In genomic region chr12:112158461-112159145, GRCh38 we compare ENCODE assay signal across 8 cellular contexts. TPM values are rescaled to one million over a fixed set of nuclear protein-coding genes. Genes with fewer than 3 reads are reported as not detected.
A peak's percentile ranks its signal among the peaks of the same experiment; 100 is the strongest.
DNase-seq lines count a peak whose midpoint lies in the region; ATAC-seq and TF ChIP-seq lines count a peak whose summit lies in the region.
"Not testable (repeated sequence)": the region's sequence is repeated elsewhere in the genome, so short reads cannot be mapped to it uniquely, and the experiment has no call there.

No MANE protein-coding gene starts in this region.

- H3K4me3 ChIP-seq in CD4-positive, CD25-positive, alpha-beta regulatory T cell (ENCODE audit: low read depth, low read length), result peak overlapping the region; percentile 26

- H3K9me3 Mint-ChIP-seq in CD4-positive, CD25-positive, alpha-beta regulatory T cell, result peaks cover 6 to 50% (median 11%) of the 10 kb centered on the region in 7 donors
- H3K9me3 Mint-ChIP-seq in T-cell (peaks cover 19 to 39% (median 22%) of the 10 kb centered on the region in 3 donors), chondrocyte (ENCODE audit: low read depth) (peaks cover 19% of the 10 kb centered on the region)
- peaks cover 12 to 15% of the 10 kb centered on the region in 2 donors for H3K9me3 Mint-ChIP-seq in activated T-cell treated with anti-CD3 and anti-CD28 coated beads, Interleukin-2, amount 50 U/mL, for 72 hours
- H3K9me3 Mint-ChIP-seq in activated naive CD4-positive, alpha-beta T cell treated with anti-CD3 and anti-CD28 coated beads, Interleukin-2, amount 10 ng/mL, durations not matched to agents 7 days and 5 days, result peaks cover 38% of the 10 kb centered on the region
- H3K9me3 Mint-ChIP-seq in naive thymus-derived CD8-positive, alpha-beta T cell, result peaks cover 11 to 72% (median 32%) of the 10 kb centered on the region in 9 donors
- H3K9me3 Mint-ChIP-seq in stimulated activated naive CD8-positive, alpha-beta T cell treated with anti-CD3 and anti-CD28 coated beads, Interleukin-15, amount 100 ng/mL, for 72 hours, result peaks cover 22 to 28% of the 10 kb centered on the region in 2 donors

- ATAC-seq in CD4-positive, CD25-positive, alpha-beta regulatory T cell (ENCODE audit: low read depth in 2 of 2), result peak; percentile 63 to 72
- peak; percentile 78 to 93 (median 88) for ATAC-seq in T-cell (replicated peaks in 1 of 4)
- ATAC-seq in activated T-cell treated with anti-CD3 and anti-CD28 coated beads, Interleukin-2, amount 50 U/mL, for 72 hours (replicated peaks in 1 of 2), result peak; percentile 36 to 50
- peak; percentile 85 to 86 for ATAC-seq in naive thymus-derived CD8-positive, alpha-beta T cell
- peak; percentile 76 for ATAC-seq in stimulated activated naive CD8-positive, alpha-beta T cell treated with anti-CD3 and anti-CD28 coated beads, Interleukin-15, amount 100 ng/mL, for 72 hours

- peaks cover 3 to 16% of the 10 kb centered on the region in 2 experiments for H3K9me3 ChIP-seq in CD4-positive, CD25-positive, alpha-beta regulatory T cell (ENCODE audit: control insufficient read depth in 2 of 2, low read length in 2 of 2)

- H3K36me3 Mint-ChIP-seq in CD4-positive, CD25-positive, alpha-beta regulatory T cell, result peaks cover 72% of the 10 kb centered on the region
- H3K36me3 Mint-ChIP-seq in T-cell, result peaks cover 89% of the 10 kb centered on the region
- H3K36me3 Mint-ChIP-seq in activated T-cell treated with anti-CD3 and anti-CD28 coated beads, Interleukin-2, amount 50 U/mL, for 72 hours (ENCODE audit: insufficient read depth in 2 of 2), result peaks cover 35 to 56% of the 10 kb centered on the region in 2 donors
- H3K36me3 Mint-ChIP-seq in activated naive CD4-positive, alpha-beta T cell treated with anti-CD3 and anti-CD28 coated beads, Interleukin-2, amount 10 ng/mL, durations not matched to agents 7 days and 5 days, result peaks cover 88% of the 10 kb centered on the region
- peaks cover 55% of the 10 kb centered on the region for H3K36me3 Mint-ChIP-seq in chondrocyte (ENCODE audit: low read depth)
- peaks cover 38 to 90% (median 86%) of the 10 kb centered on the region in 3 donors for H3K36me3 Mint-ChIP-seq in naive thymus-derived CD8-positive, alpha-beta T cell

- CTCF ChIA-PET in T-cell (lab: Charles Lee), result not testable (repeated sequence)
- CTCF ChIA-PET in activated naive CD4-positive, alpha-beta T cell treated with anti-CD3 and anti-CD28 coated beads, Interleukin-2, amount 10 ng/mL, durations not matched to agents 7 days and 5 days (lab: Charles Lee), result interaction anchor here (1.1 kb wide), 1 partner anchor 41 kb away, joined by 3 read pairs; no protein-coding TSS in a partner anchor

- peak overlapping the region; percentile 55 for H3K27ac ChIP-seq in CD4-positive, CD25-positive, alpha-beta regulatory T cell (ENCODE audit: insufficient read depth, low read length, poor library complexity, severe bottlenecking)

- peak overlapping the region; percentile 3 to 64 (median 48) for H3K4me3 Mint-ChIP-seq in CD4-positive, CD25-positive, alpha-beta regulatory T cell
- peak overlapping the region in 2 of 3 donors; percentile 46 to 70 for H3K4me3 Mint-ChIP-seq in T-cell
- peak overlapping the region; percentile 10 to 37 for H3K4me3 Mint-ChIP-seq in activated T-cell treated with anti-CD3 and anti-CD28 coated beads, Interleukin-2, amount 50 U/mL, for 72 hours
- H3K4me3 Mint-ChIP-seq in activated naive CD4-positive, alpha-beta T cell treated with anti-CD3 and anti-CD28 coated beads, Interleukin-2, amount 10 ng/mL, durations not matched to agents 7 days and 5 days, result peak overlapping the region; percentile 19
- not testable (repeated sequence) for H3K4me3 Mint-ChIP-seq in chondrocyte (ENCODE audit: unreplicated experiment)
- peak overlapping the region; percentile 16 to 85 (median 51) for H3K4me3 Mint-ChIP-seq in naive thymus-derived CD8-positive, alpha-beta T cell
- peak overlapping the region in 1 of 2 donors; percentile 36 for H3K4me3 Mint-ChIP-seq in stimulated activated naive CD8-positive, alpha-beta T cell treated with anti-CD3 and anti-CD28 coated beads, Interleukin-15, amount 100 ng/mL, for 72 hours

- peaks cover 15% of the 10 kb centered on the region for H3K4me1 ChIP-seq in CD4-positive, CD25-positive, alpha-beta regulatory T cell (ENCODE audit: control insufficient read depth, insufficient read depth, low read length, poor library complexity, severe bottlenecking)

- H3K27me3 Mint-ChIP-seq in CD4-positive, CD25-positive, alpha-beta regulatory T cell; T-cell; activated T-cell treated with anti-CD3 and anti-CD28 coated beads, Interleukin-2, amount 50 U/mL, for 72 hours (ENCODE audit: low read depth); activated naive CD4-positive, alpha-beta T cell treated with anti-CD3 and anti-CD28 coated beads, Interleukin-2, amount 10 ng/mL, durations not matched to agents 7 days and 5 days; chondrocyte (ENCODE audit: low read depth); naive thymus-derived CD8-positive, alpha-beta T cell; stimulated activated naive CD8-positive, alpha-beta T cell treated with anti-CD3 and anti-CD28 coated beads, Interleukin-15, amount 100 ng/mL, for 72 hours: not testable (repeated sequence)

- H3K36me3 ChIP-seq in CD4-positive, CD25-positive, alpha-beta regulatory T cell (ENCODE audit: control insufficient read depth, insufficient read depth, low read length), result peaks cover 11% of the 10 kb centered on the region

- peak in 2 of 3 donors; percentile 52 to 81 for DNase-seq in CD4-positive, CD25-positive, alpha-beta regulatory T cell
- DNase-seq in T-cell (peak in 33 of 34 experiments; percentile 8 to 63 (median 42)), chondrocyte (ENCODE audit: low spot score) (peak; percentile 77)
- DNase-seq in activated CD4-positive, alpha-beta T cell treated with anti-CD3 and anti-CD28 coated beads, Interleukin-2, amount 50 U/mL, for 1 hour, result peak; percentile 34
- peak in 1 of 2 donors; percentile 28 for DNase-seq in activated T-cell treated with anti-CD3 and anti-CD28 coated beads, Interleukin-2, amount 50 U/mL, for 72 hours
- peak; percentile 66 for DNase-seq in activated naive CD4-positive, alpha-beta T cell treated with anti-CD3 and anti-CD28 coated beads, Interleukin-2, amount 10 ng/mL, durations not matched to agents 7 days and 5 days
- DNase-seq in naive thymus-derived CD8-positive, alpha-beta T cell, result peak in 9 of 10 donors; percentile 15 to 73 (median 45)
- peak in 1 of 2 donors; percentile 49 for DNase-seq in stimulated activated naive CD8-positive, alpha-beta T cell treated with anti-CD3 and anti-CD28 coated beads, Interleukin-15, amount 100 ng/mL, for 72 hours

- not testable (repeated sequence) for TF ChIP-seq CTCF in chondrocyte (IDR thresholded peaks at IDR 0.05)

- peak overlapping the region; percentile 75 to 94 (median 88) for H3K27ac Mint-ChIP-seq in CD4-positive, CD25-positive, alpha-beta regulatory T cell
- H3K27ac Mint-ChIP-seq in T-cell, result peak overlapping the region; percentile 89 to 93
- H3K27ac Mint-ChIP-seq in activated T-cell treated with anti-CD3 and anti-CD28 coated beads, Interleukin-2, amount 50 U/mL, for 72 hours, result peak overlapping the region; percentile 72
- H3K27ac Mint-ChIP-seq in activated naive CD4-positive, alpha-beta T cell treated with anti-CD3 and anti-CD28 coated beads, Interleukin-2, amount 10 ng/mL, durations not matched to agents 7 days and 5 days, result peak overlapping the region; percentile 90
- not testable (repeated sequence) for H3K27ac Mint-ChIP-seq in chondrocyte (ENCODE audit: unreplicated experiment)
- H3K27ac Mint-ChIP-seq in naive thymus-derived CD8-positive, alpha-beta T cell, result peak overlapping the region; percentile 84 to 93 (median 90)
- peak overlapping the region; percentile 85 to 87 for H3K27ac Mint-ChIP-seq in stimulated activated naive CD8-positive, alpha-beta T cell treated with anti-CD3 and anti-CD28 coated beads, Interleukin-15, amount 100 ng/mL, for 72 hours

- H3K4me1 Mint-ChIP-seq in CD4-positive, CD25-positive, alpha-beta regulatory T cell, result peaks cover 19 to 50% (median 35%) of the 10 kb centered on the region in 4 donors
- H3K4me1 Mint-ChIP-seq in T-cell, result peaks cover 27 to 35% (median 33%) of the 10 kb centered on the region in 3 donors
- H3K4me1 Mint-ChIP-seq in activated T-cell treated with anti-CD3 and anti-CD28 coated beads, Interleukin-2, amount 50 U/mL, for 72 hours (ENCODE audit: low read depth), result peaks cover 28% of the 10 kb centered on the region
- peaks cover 35% of the 10 kb centered on the region for H3K4me1 Mint-ChIP-seq in activated naive CD4-positive, alpha-beta T cell treated with anti-CD3 and anti-CD28 coated beads, Interleukin-2, amount 10 ng/mL, durations not matched to agents 7 days and 5 days
- not testable (repeated sequence) for H3K4me1 Mint-ChIP-seq in chondrocyte (ENCODE audit: low read depth)
- H3K4me1 Mint-ChIP-seq in naive thymus-derived CD8-positive, alpha-beta T cell, result peaks cover 14 to 34% (median 30%) of the 10 kb centered on the region in 4 donors
- peaks cover 21% of the 10 kb centered on the region for H3K4me1 Mint-ChIP-seq in stimulated activated naive CD8-positive, alpha-beta T cell treated with anti-CD3 and anti-CD28 coated beads, Interleukin-15, amount 100 ng/mL, for 72 hours

- H3K27me3 ChIP-seq in CD4-positive, CD25-positive, alpha-beta regulatory T cell (ENCODE audit: control insufficient read depth, insufficient read depth, low read length), result not testable (repeated sequence)

- POLR2A ChIA-PET in T-cell (lab: Charles Lee), result interaction anchor here in 1 of 2 donors (0.6 kb wide), 1 partner anchor 1727 kb away, joined by 10 read pairs; no protein-coding TSS in a partner anchor
- POLR2A ChIA-PET in naive thymus-derived CD8-positive, alpha-beta T cell (lab: Charles Lee), result interaction anchor here (1.1 to 2.8 kb wide), 9 partner anchors 9 to 146 kb away, joined by 3 to 17 read pairs (median 5); partner anchors contain the start of genes ERP29, NAA25, TMEM116 and TRAFD1

RNA-seq across cellular contexts. Expression of gene TRAFD1, which starts 33.2 kb away (rescaled TPM):
- total RNA-seq in CD4-positive, CD25-positive, alpha-beta regulatory T cell, result 43.4 TPM
- 10 to 100 TPM; 73.5 to 95.7 (median 83.0) TPM for polyA plus RNA-seq in CD4-positive, CD25-positive, alpha-beta regulatory T cell
- total RNA-seq in T-cell (10 to 100 TPM; 26.4 to 39.9 (median 36.9) TPM), chondrocyte (27.5 to 34.0 TPM (median 29.7 TPM) in 3 replicates)
- 10 to 100 TPM; 57.7 to 64.2 TPM for total RNA-seq in activated T-cell treated with anti-CD3 and anti-CD28 coated beads, Interleukin-2, amount 50 U/mL, for 72 hours
- 10 to 100 TPM; 36.1 to 38.4 TPM for total RNA-seq in naive thymus-derived CD8-positive, alpha-beta T cell
- polyA plus RNA-seq in naive thymus-derived CD8-positive, alpha-beta T cell, result 10 to 100 TPM; 32.5 to 57.6 (median 55.9) TPM

RNA-seq across cellular contexts. Expression of gene NAA25, which starts 50.0 kb away (rescaled TPM):
- 27.9 TPM for total RNA-seq in CD4-positive, CD25-positive, alpha-beta regulatory T cell
- 10 to 100 TPM in 3 of 4 donors, 1 to 10 TPM in 1; 8.0 to 19.0 (median 12.6) TPM for polyA plus RNA-seq in CD4-positive, CD25-positive, alpha-beta regulatory T cell
- total RNA-seq in T-cell (10 to 100 TPM; 25.0 to 41.6 (median 31.0) TPM), chondrocyte (12.3 to 22.0 TPM (median 14.1 TPM) in 3 replicates)
- 10 to 100 TPM; 36.3 to 47.0 TPM for total RNA-seq in activated T-cell treated with anti-CD3 and anti-CD28 coated beads, Interleukin-2, amount 50 U/mL, for 72 hours
- 10 to 100 TPM; 37.3 to 44.0 TPM for total RNA-seq in naive thymus-derived CD8-positive, alpha-beta T cell
- polyA plus RNA-seq in naive thymus-derived CD8-positive, alpha-beta T cell, result 10 to 100 TPM in 1 of 3 donors, 1 to 10 TPM in 2; 8.7 to 17.3 (median 8.9) TPM
